Comparison of ENCODE assay signal across 1 cellular context in the genomic region with DNA sequence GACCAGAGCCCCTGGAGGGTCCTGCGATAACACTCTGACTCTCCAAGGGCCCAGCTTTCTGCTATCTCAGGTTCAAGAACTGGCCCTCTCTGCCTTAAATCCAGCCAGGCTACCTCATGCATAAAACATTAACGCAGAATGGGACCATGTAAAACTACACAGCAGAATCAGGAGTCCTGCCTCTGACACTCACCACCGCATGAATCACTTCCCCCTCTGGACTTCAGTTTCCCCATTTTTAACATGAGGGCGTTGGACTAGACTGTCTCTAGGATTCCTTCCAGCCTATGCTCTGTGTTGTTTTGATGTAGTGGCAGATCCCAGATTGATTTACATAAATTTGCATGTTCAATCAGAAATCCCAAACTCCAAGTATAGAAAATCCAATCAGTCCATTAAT.
TF ChIP-seq lines count a peak whose summit lies in the region.

No MANE protein-coding gene starts in this region.

TF ChIP-seq in SK-N-SH, 30 proteins besides CTCF, POLR2A, EP300 and RAD21 (continued from another document):
- TF ChIP-seq, protein P1, sequence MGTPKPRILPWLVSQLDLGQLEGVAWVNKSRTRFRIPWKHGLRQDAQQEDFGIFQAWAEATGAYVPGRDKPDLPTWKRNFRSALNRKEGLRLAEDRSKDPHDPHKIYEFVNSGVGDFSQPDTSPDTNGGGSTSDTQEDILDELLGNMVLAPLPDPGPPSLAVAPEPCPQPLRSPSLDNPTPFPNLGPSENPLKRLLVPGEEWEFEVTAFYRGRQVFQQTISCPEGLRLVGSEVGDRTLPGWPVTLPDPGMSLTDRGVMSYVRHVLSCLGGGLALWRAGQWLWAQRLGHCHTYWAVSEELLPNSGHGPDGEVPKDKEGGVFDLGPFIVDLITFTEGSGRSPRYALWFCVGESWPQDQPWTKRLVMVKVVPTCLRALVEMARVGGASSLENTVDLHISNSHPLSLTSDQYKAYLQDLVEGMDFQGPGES (IDR thresholded peaks at IDR 0.05; ENCODE audit: low read depth, low read length), result no peak
- TF ChIP-seq GATA2 (CRISPR knock-in tag; IDR thresholded peaks at IDR 0.05) (no peak), POLR2AphosphoS5 (IDR thresholded peaks at IDR 0.05; ENCODE audit: low read depth, low read length) (no peak), MEF2A (IDR thresholded peaks at IDR 0.05; ENCODE audit: borderline replicate concordance, low read depth) (no peak)
TF ChIP-seq in SK-N-SH: peak in this region for 0.
